ENCODE assay signal across 1 cellular context in genomic region chr9:136093995-136094881, GRCh38.
TF ChIP-seq lines count a peak whose summit lies in the region.

No MANE protein-coding gene starts in this region.

TF ChIP-seq in HepG2, 621 proteins besides CTCF, POLR2A, EP300 and RAD21 (continued from another document and continues in another):
- TF ChIP-seq, protein P1, sequence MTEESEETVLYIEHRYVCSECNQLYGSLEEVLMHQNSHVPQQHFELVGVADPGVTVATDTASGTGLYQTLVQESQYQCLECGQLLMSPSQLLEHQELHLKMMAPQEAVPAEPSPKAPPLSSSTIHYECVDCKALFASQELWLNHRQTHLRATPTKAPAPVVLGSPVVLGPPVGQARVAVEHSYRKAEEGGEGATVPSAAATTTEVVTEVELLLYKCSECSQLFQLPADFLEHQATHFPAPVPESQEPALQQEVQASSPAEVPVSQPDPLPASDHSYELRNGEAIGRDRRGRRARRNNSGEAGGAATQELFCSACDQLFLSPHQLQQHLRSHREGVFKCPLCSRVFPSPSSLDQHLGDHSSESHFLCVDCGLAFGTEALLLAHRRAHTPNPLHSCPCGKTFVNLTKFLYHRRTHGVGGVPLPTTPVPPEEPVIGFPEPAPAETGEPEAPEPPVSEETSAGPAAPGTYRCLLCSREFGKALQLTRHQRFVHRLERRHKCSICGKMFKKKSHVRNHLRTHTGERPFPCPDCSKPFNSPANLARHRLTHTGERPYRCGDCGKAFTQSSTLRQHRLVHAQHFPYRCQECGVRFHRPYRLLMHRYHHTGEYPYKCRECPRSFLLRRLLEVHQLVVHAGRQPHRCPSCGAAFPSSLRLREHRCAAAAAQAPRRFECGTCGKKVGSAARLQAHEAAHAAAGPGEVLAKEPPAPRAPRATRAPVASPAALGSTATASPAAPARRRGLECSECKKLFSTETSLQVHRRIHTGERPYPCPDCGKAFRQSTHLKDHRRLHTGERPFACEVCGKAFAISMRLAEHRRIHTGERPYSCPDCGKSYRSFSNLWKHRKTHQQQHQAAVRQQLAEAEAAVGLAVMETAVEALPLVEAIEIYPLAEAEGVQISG (CRISPR knock-in tag; IDR thresholded peaks at IDR 0.05) = peak; percentile 62
- no peak for TF ChIP-seq KLF16 (CRISPR knock-in tag; IDR thresholded peaks at IDR 0.05)
- TF ChIP-seq, protein P2, sequence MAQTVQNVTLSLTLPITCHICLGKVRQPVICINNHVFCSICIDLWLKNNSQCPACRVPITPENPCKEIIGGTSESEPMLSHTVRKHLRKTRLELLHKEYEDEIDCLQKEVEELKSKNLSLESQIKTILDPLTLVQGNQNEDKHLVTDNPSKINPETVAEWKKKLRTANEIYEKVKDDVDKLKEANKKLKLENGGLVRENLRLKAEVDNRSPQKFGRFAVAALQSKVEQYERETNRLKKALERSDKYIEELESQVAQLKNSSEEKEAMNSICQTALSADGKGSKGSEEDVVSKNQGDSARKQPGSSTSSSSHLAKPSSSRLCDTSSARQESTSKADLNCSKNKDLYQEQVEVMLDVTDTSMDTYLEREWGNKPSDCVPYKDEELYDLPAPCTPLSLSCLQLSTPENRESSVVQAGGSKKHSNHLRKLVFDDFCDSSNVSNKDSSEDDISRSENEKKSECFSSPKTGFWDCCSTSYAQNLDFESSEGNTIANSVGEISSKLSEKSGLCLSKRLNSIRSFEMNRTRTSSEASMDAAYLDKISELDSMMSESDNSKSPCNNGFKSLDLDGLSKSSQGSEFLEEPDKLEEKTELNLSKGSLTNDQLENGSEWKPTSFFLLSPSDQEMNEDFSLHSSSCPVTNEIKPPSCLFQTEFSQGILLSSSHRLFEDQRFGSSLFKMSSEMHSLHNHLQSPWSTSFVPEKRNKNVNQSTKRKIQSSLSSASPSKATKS (CRISPR knock-in tag; IDR thresholded peaks at IDR 0.05) = no peak
- TF ChIP-seq, protein P3, sequence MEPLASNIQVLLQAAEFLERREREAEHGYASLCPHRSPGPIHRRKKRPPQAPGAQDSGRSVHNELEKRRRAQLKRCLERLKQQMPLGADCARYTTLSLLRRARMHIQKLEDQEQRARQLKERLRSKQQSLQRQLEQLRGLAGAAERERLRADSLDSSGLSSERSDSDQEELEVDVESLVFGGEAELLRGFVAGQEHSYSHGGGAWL (CRISPR knock-in tag; IDR thresholded peaks at IDR 0.05) = peak; percentile 70; the same call in 1 of the 2 replicates
- 0 out of 2 replicates have a peak, but pooled peaks have one; percentile 18 for TF ChIP-seq ZNF609 (CRISPR knock-in tag; IDR thresholded peaks at IDR 0.05; ENCODE audit: borderline replicate concordance)
- 0 out of 2 replicates have a peak, but pooled peaks have one; percentile 50 for TF ChIP-seq ZNF740 (CRISPR knock-in tag; IDR thresholded peaks at IDR 0.05)
- TF ChIP-seq SMAD1 (CRISPR knock-in tag; IDR thresholded peaks at IDR 0.05; ENCODE audit: borderline replicate concordance, low read depth) = 0 out of 2 replicates have a peak, but pooled peaks have one; percentile 63
- no peak for TF ChIP-seq ZNF362 (CRISPR knock-in tag; IDR thresholded peaks at IDR 0.05; ENCODE audit: borderline replicate concordance)
- TF ChIP-seq HNF4A (CRISPR knock-in tag; IDR thresholded peaks at IDR 0.05) = peak; percentile 42; the same call in 1 of the 2 replicates
- no peak for TF ChIP-seq PRMT3 (CRISPR knock-in tag; IDR thresholded peaks at IDR 0.05; ENCODE audit: borderline replicate concordance, low read depth)
- TF ChIP-seq, protein P4, sequence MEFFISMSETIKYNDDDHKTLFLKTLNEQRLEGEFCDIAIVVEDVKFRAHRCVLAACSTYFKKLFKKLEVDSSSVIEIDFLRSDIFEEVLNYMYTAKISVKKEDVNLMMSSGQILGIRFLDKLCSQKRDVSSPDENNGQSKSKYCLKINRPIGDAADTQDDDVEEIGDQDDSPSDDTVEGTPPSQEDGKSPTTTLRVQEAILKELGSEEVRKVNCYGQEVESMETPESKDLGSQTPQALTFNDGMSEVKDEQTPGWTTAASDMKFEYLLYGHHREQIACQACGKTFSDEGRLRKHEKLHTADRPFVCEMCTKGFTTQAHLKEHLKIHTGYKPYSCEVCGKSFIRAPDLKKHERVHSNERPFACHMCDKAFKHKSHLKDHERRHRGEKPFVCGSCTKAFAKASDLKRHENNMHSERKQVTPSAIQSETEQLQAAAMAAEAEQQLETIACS (CRISPR knock-in tag; IDR thresholded peaks at IDR 0.05) = peak; percentile 70
- TF ChIP-seq SMYD3 (CRISPR knock-in tag; IDR thresholded peaks at IDR 0.05) = peak; percentile 59; the same call in 1 of the 2 replicates
- TF ChIP-seq KDM2A (CRISPR knock-in tag; IDR thresholded peaks at IDR 0.05; ENCODE audit: borderline replicate concordance, low read depth) = peak; percentile 64
- TF ChIP-seq, protein P5, sequence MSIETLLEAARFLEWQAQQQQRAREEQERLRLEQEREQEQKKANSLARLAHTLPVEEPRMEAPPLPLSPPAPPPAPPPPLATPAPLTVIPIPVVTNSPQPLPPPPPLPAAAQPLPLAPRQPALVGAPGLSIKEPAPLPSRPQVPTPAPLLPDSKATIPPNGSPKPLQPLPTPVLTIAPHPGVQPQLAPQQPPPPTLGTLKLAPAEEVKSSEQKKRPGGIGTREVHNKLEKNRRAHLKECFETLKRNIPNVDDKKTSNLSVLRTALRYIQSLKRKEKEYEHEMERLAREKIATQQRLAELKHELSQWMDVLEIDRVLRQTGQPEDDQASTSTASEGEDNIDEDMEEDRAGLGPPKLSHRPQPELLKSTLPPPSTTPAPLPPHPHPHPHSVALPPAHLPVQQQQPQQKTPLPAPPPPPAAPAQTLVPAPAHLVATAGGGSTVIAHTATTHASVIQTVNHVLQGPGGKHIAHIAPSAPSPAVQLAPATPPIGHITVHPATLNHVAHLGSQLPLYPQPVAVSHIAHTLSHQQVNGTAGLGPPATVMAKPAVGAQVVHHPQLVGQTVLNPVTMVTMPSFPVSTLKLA (IDR thresholded peaks at IDR 0.05) = no peak
- TF ChIP-seq FOXO1 (CRISPR knock-in tag; IDR thresholded peaks at IDR 0.05) = peak; percentile 19; the same call in 1 of the 2 replicates
- TF ChIP-seq TMF1 (CRISPR knock-in tag; IDR thresholded peaks at IDR 0.05; ENCODE audit: low read depth) = peak; percentile 12; the same call in 1 of the 2 replicates
- peak; percentile 59; the same call in 1 of the 2 replicates for TF ChIP-seq NFKB2 (CRISPR knock-in tag; IDR thresholded peaks at IDR 0.05; ENCODE audit: borderline replicate concordance)
- TF ChIP-seq TFDP2 (CRISPR knock-in tag; IDR thresholded peaks at IDR 0.05) = peak; percentile 53; the same call in 1 of the 2 replicates
- no peak for TF ChIP-seq ZNF550 (CRISPR knock-in tag; IDR thresholded peaks at IDR 0.05; ENCODE audit: borderline replicate concordance)
- no peak for TF ChIP-seq MYNN (CRISPR knock-in tag; IDR thresholded peaks at IDR 0.05; ENCODE audit: low read depth)
- peak; percentile 73 for TF ChIP-seq SAP130 (CRISPR knock-in tag; IDR thresholded peaks at IDR 0.05; ENCODE audit: low read depth)
- peak; percentile 90 for TF ChIP-seq PATZ1 (CRISPR knock-in tag; IDR thresholded peaks at IDR 0.05)
- TF ChIP-seq YEATS4 (CRISPR knock-in tag; IDR thresholded peaks at IDR 0.05; ENCODE audit: borderline replicate concordance) = 0 out of 2 replicates have a peak, but pooled peaks have one; percentile 53
- TF ChIP-seq SRSF4 (IDR thresholded peaks at IDR 0.05; ENCODE audit: low read depth, low read length, poor library complexity, severe bottlenecking) = no peak
- no peak for TF ChIP-seq IKZF1 (IDR thresholded peaks at IDR 0.05)
- TF ChIP-seq RARA (CRISPR knock-in tag; IDR thresholded peaks at IDR 0.05) = peak; percentile 16; the same call in 1 of the 2 replicates
- no peak for TF ChIP-seq MTERF4 (CRISPR knock-in tag; IDR thresholded peaks at IDR 0.05)
- TF ChIP-seq MZF1 (CRISPR knock-in tag; IDR thresholded peaks at IDR 0.05; ENCODE audit: borderline replicate concordance) = 0 out of 2 replicates have a peak, but pooled peaks have one; percentile 45
- no peak for TF ChIP-seq MEIS2 (CRISPR knock-in tag; IDR thresholded peaks at IDR 0.05)
- TF ChIP-seq HOXA7 (CRISPR knock-in tag; IDR thresholded peaks at IDR 0.05) = no peak
- no peak for TF ChIP-seq ZBTB8A (CRISPR knock-in tag; IDR thresholded peaks at IDR 0.05; ENCODE audit: borderline replicate concordance, low read depth)
- TF ChIP-seq MED1 (CRISPR knock-in tag; IDR thresholded peaks at IDR 0.05) = peak; percentile 52
- TF ChIP-seq RFXAP (CRISPR knock-in tag; IDR thresholded peaks at IDR 0.05; ENCODE audit: borderline replicate concordance) = no peak; the same call in 1 of the 2 replicates
- no peak for TF ChIP-seq ZNF136 (CRISPR knock-in tag; IDR thresholded peaks at IDR 0.05; ENCODE audit: low read depth)
- no peak for TF ChIP-seq ZMYM3 (CRISPR knock-in tag; IDR thresholded peaks at IDR 0.05)
- TF ChIP-seq LCORL (IDR thresholded peaks at IDR 0.05) = no peak
- TF ChIP-seq LCORL (CRISPR knock-in tag; IDR thresholded peaks at IDR 0.05) = peak; percentile 50; the same call in 1 of the 2 replicates
- TF ChIP-seq STAG1 (CRISPR knock-in tag; IDR thresholded peaks at IDR 0.05) = no peak
